ENCODE assay signal across 9 cellular contexts in genomic region chr5:82347213-82347947, GRCh38.
DNase-seq lines count a peak whose midpoint lies in the region; ATAC-seq and TF ChIP-seq lines count a peak whose summit lies in the region.
"Had no signal": no experiment of that assay in that cellular context is flagged by ENCODE, and none has a peak within 500 bp of the region (broad histone marks: within the 10 kb centered on the region; RNA-seq: fewer than 3 reads in every experiment).

No MANE protein-coding gene starts in this region.

- H3K27me3 ChIP-seq in SJCRH30, result no peaks in the 10 kb centered on the region
- no peaks in the 10 kb centered on the region for H3K27me3 ChIP-seq in psoas muscle (ENCODE audit: insufficient read depth in 3 of 3, low read length in 2 of 3)
- no peaks in the 10 kb centered on the region for H3K27me3 ChIP-seq in H7 (ENCODE audit: control insufficient read depth, insufficient read depth, low read length)

- H3K4me1 ChIP-seq in SJCRH30, result peaks cover 24% of the 10 kb centered on the region
- H3K4me1 ChIP-seq in psoas muscle, result peaks cover 23% of the 10 kb centered on the region

- H3K36me3 ChIP-seq in SJCRH30 (no peaks in the 10 kb centered on the region), psoas muscle (ENCODE audit: insufficient read depth in 1 of 2, low read depth in 1 of 2) (no peaks in the 10 kb centered on the region), H7 (replicated peaks; ENCODE audit: control insufficient read depth, insufficient read depth, low read length) (no peaks in the 10 kb centered on the region)

- peak overlapping the region; percentile 57 for H3K27ac ChIP-seq in SJCRH30
- H3K27ac ChIP-seq in psoas muscle, result peak overlapping the region; percentile 61
- H3K27ac ChIP-seq: HL-60 had no signal

- 33 to 61% (median 42%) methylated on average over 12 of the region's 12 CpGs for WGBS in psoas muscle, 3 donors

- H3K9me3 ChIP-seq in SJCRH30 (replicated peaks), result no peaks in the 10 kb centered on the region
- H3K9me3 ChIP-seq in psoas muscle, result no peaks in the 10 kb centered on the region

- intact Hi-C loops in psoas muscle (cut with DNase I), result no loop called here

- ATAC-seq in psoas muscle (peak; percentile 55 to 78 (median 74)), HG03520 (IDR thresholded peaks at IDR 0.05; ENCODE audit: unreplicated experiment) (no peak), GM21423 (IDR thresholded peaks at IDR 0.05; ENCODE audit: unreplicated experiment) (no peak)

- no peak for TF ChIP-seq CTCF in psoas muscle (IDR thresholded peaks at IDR 0.05)

- peak overlapping the region; percentile 23; the same call in 1 of the 2 replicates for H3K4me3 ChIP-seq in SJCRH30
- no peak overlapping the region for H3K4me3 ChIP-seq in psoas muscle
- no peak overlapping the region for H3K4me3 ChIP-seq in H7 (ENCODE audit: insufficient read depth, low read depth, low read length)

- peak; percentile 97 for DNase-seq in EH (ENCODE audit: low read depth)
- DNase-seq in SJCRH30, result peak; percentile 67 to 83
- peak; percentile 79 for DNase-seq in globus pallidus (ENCODE audit: low spot score)
- peak; percentile 44 to 66 for DNase-seq in psoas muscle
- DNase-seq in H7, result no peak
- DNase-seq in T-helper 9 cell, result no peak

Comparison
In these comparisons a context has a peak if more than half of its experiments do, and no peak if none do; other contexts are left out.
1. DNase-seq: peak in EH (single experiment), SJCRH30 (2 of 2), globus pallidus (single experiment) and psoas muscle (2 of 2); none in H7 (single experiment) and T-helper 9 cell (single experiment).
2. ATAC-seq: peak in psoas muscle (4 of 4); none in HG03520 (single experiment) and GM21423 (single experiment).